Comparison of ENCODE assay signal across 1 cellular context in the genomic region with DNA sequence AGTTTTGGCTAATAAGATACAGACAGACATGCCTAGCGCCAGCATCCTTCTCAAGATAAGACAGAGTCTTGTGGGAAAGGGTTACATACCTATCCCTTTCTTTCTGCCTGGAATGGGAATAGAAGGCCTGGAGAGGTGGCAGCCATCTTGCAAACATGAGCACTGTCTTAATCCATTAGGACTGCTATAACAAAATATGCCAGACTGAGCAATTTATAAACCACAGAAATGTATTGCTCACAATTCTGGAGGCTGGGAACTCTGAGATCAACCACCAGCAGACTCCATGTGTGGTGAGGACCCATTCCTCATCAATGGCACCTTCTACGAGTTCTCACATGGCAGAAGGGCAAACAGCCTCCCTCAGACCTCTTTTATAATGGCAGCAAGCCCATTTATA.
TF ChIP-seq lines count a peak whose summit lies in the region.

No MANE protein-coding gene starts in this region.

TF ChIP-seq in SK-N-SH, 30 proteins besides CTCF, POLR2A, EP300 and RAD21 (continued from another document):
- TF ChIP-seq, protein P1, sequence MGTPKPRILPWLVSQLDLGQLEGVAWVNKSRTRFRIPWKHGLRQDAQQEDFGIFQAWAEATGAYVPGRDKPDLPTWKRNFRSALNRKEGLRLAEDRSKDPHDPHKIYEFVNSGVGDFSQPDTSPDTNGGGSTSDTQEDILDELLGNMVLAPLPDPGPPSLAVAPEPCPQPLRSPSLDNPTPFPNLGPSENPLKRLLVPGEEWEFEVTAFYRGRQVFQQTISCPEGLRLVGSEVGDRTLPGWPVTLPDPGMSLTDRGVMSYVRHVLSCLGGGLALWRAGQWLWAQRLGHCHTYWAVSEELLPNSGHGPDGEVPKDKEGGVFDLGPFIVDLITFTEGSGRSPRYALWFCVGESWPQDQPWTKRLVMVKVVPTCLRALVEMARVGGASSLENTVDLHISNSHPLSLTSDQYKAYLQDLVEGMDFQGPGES (IDR thresholded peaks at IDR 0.05; ENCODE audit: low read depth, low read length): no peak
- TF ChIP-seq NFIC (IDR thresholded peaks at IDR 0.05; ENCODE audit: borderline replicate concordance): peak; percentile 59; the same call in 1 of the 2 replicates
- peak; percentile 87 for TF ChIP-seq TEAD4 (IDR thresholded peaks at IDR 0.05; ENCODE audit: borderline replicate concordance, insufficient read depth)
- TF ChIP-seq, protein P2, sequence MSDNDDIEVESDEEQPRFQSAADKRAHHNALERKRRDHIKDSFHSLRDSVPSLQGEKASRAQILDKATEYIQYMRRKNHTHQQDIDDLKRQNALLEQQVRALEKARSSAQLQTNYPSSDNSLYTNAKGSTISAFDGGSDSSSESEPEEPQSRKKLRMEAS (IDR thresholded peaks at IDR 0.05; ENCODE audit: low read depth): peak; percentile 47; the same call in 1 of the 2 replicates
- TF ChIP-seq RFX5 (IDR thresholded peaks at IDR 0.05; ENCODE audit: low read length): no peak
- TF ChIP-seq CHD2 (IDR thresholded peaks at IDR 0.05; ENCODE audit: low read length, partially characterized antibody): no peak
- peak; percentile 97 for TF ChIP-seq TCF12 (IDR thresholded peaks at IDR 0.05)
- TF ChIP-seq, protein P3, sequence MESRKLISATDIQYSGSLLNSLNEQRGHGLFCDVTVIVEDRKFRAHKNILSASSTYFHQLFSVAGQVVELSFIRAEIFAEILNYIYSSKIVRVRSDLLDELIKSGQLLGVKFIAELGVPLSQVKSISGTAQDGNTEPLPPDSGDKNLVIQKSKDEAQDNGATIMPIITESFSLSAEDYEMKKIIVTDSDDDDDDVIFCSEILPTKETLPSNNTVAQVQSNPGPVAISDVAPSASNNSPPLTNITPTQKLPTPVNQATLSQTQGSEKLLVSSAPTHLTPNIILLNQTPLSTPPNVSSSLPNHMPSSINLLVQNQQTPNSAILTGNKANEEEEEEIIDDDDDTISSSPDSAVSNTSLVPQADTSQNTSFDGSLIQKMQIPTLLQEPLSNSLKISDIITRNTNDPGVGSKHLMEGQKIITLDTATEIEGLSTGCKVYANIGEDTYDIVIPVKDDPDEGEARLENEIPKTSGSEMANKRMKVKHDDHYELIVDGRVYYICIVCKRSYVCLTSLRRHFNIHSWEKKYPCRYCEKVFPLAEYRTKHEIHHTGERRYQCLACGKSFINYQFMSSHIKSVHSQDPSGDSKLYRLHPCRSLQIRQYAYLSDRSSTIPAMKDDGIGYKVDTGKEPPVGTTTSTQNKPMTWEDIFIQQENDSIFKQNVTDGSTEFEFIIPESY (IDR thresholded peaks at IDR 0.05; ENCODE audit: borderline replicate concordance, low read depth): 0 out of 2 replicates have a peak, but pooled peaks have one; percentile 28
- peak; percentile 85 for TF ChIP-seq YY1 (IDR thresholded peaks at IDR 0.05; ENCODE audit: low read depth)
